In the genomic region with DNA sequence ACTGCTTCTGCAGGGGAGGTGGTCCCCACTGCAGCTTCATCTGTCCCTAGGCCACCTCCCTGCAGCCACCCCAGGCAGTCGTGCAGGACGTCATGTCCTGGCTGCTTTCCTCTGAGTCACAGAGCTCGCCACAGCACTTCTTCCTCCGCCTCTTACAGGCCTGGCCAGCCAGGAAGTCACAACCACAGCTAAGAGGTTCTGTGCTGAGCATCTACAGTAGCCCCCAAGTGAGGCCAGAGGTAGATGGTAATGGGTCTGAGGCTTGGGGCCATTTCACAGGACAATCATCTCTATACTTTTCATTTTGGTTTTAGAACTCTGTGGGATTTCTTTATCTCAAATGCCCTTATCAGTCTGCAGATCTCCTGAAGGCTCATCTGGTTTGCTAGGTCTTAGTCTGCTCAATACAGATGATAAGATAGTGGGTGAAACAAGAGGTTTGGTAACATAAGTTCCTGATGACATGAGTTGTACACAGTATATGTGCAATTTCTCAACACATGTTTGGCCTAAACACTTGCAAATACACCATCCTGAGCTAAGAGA, we compare ENCODE assay signal across 8 cellular contexts.
DNase-seq lines count a peak whose midpoint lies in the region; ATAC-seq and TF ChIP-seq lines count a peak whose summit lies in the region.

No MANE protein-coding gene starts in this region.

- H3K4me3 ChIP-seq in DND-41 (ENCODE audit: low read depth in 1 of 2, low read length in 2 of 2) (no peak overlapping the region), cardiac fibroblast (replicated peaks in 1 of 2; ENCODE audit: low read depth in 2 of 2, low read length in 2 of 2) (no peak overlapping the region), lower lobe of right lung (no peak overlapping the region)

- intact Hi-C loops in lower lobe of right lung (cut with DNase I): no loop called here

- H2AFZ ChIP-seq in DND-41 (ENCODE audit: low read depth, low read length): no peak overlapping the region

- H3K27ac ChIP-seq in DND-41 (ENCODE audit: low read length) (peak overlapping the region; percentile 29; the same call in 1 of the 2 replicates), VCaP (peak overlapping the region; percentile 91), lower lobe of right lung (peak overlapping the region; percentile 88)

- H3K36me3 ChIP-seq in DND-41 (ENCODE audit: insufficient read depth, low read length) (no peaks in the 10 kb centered on the region), lower lobe of right lung (no peaks in the 10 kb centered on the region)

- peak; percentile 66 for DNase-seq in DND-41
- DNase-seq in cardiac fibroblast (ENCODE audit: low read depth in 2 of 2): peak; percentile 73 to 91
- DNase-seq in lower lobe of right lung: peak; percentile 87
- DNase-seq in stimulated activated CD8-positive, alpha-beta memory T cell treated with anti-CD3 and anti-CD28 coated beads, Interleukin-2, amount 100 ng/mL, for 48 hours (ENCODE audit: low read depth in 2 of 2): peak; percentile 73 to 78
- DNase-seq in COR-L47 (lab: John Stamatoyannopoulos, UW): no peak

- H3K36me3 Mint-ChIP-seq in IgD-negative memory B cell: peaks cover 7% of the 10 kb centered on the region

- no peaks in the 10 kb centered on the region for H3K79me2 ChIP-seq in DND-41 (ENCODE audit: insufficient read depth, low read length)

- H3K9me3 ChIP-seq in DND-41 (ENCODE audit: insufficient read depth, low read length, severe bottlenecking) (no peaks in the 10 kb centered on the region), lower lobe of right lung (no peaks in the 10 kb centered on the region)

- H3K4me2 ChIP-seq in DND-41 (ENCODE audit: insufficient read depth, low read length): no peak overlapping the region

- H3K27me3 Mint-ChIP-seq in IgD-negative memory B cell: no peaks in the 10 kb centered on the region

- H3K9ac ChIP-seq in DND-41 (ENCODE audit: low read depth, low read length): no peak overlapping the region

- peaks cover 11% of the 10 kb centered on the region for H3K27me3 ChIP-seq in DND-41 (ENCODE audit: insufficient read depth, low read length, poor library complexity)
- H3K27me3 ChIP-seq in lower lobe of right lung (ENCODE audit: low read depth): no peaks in the 10 kb centered on the region

- no peaks in the 10 kb centered on the region for H4K20me1 ChIP-seq in DND-41 (ENCODE audit: insufficient read depth, low read length)

- peak overlapping the region; percentile 93 to 99 (median 98) for H3K27ac Mint-ChIP-seq in IgD-negative memory B cell

- no peak for TF ChIP-seq CTCF in DND-41 (IDR thresholded peaks at IDR 0.05; ENCODE audit: borderline replicate concordance, extremely low read depth, low read length, poor library complexity, severe bottlenecking)
- TF ChIP-seq CTCF in VCaP (conservative IDR thresholded peaks at IDR 0.05): no peak
- TF ChIP-seq CTCF in cardiac fibroblast (IDR thresholded peaks at IDR 0.05; ENCODE audit: low read depth, low read length): no peak
- TF ChIP-seq CTCF in lower lobe of right lung (IDR thresholded peaks at IDR 0.05): no peak

- peaks cover 40 to 57% (median 44%) of the 10 kb centered on the region in 3 donors for H3K4me1 Mint-ChIP-seq in IgD-negative memory B cell

- H3K4me1 ChIP-seq in DND-41 (ENCODE audit: insufficient read depth, low read length) (peaks cover 50% of the 10 kb centered on the region), lower lobe of right lung (peaks cover 51% of the 10 kb centered on the region)

- H3K9me3 Mint-ChIP-seq in IgD-negative memory B cell: no peaks in the 10 kb centered on the region

- ATAC-seq in DND-41 (ENCODE audit: insufficient read depth, low read depth) (peak; percentile 55), GM21528 (IDR thresholded peaks at IDR 0.05; ENCODE audit: low FRiP score, unreplicated experiment) (peak; percentile 44), lower lobe of right lung (peak; percentile 59 to 72)

- H3K4me3 Mint-ChIP-seq in IgD-negative memory B cell: peak overlapping the region; percentile 79 to 97 (median 92)

Comparison
In these comparisons a context has a peak if more than half of its experiments do, and no peak if none do; other contexts are left out.
1. H3K27ac ChIP-seq: peak in every context shown above with its lines; median percentile 91 in VCaP; 88 in lower lobe of right lung; 29 in DND-41.